8 cellular contexts compared by ENCODE assay signal in the genomic region with DNA sequence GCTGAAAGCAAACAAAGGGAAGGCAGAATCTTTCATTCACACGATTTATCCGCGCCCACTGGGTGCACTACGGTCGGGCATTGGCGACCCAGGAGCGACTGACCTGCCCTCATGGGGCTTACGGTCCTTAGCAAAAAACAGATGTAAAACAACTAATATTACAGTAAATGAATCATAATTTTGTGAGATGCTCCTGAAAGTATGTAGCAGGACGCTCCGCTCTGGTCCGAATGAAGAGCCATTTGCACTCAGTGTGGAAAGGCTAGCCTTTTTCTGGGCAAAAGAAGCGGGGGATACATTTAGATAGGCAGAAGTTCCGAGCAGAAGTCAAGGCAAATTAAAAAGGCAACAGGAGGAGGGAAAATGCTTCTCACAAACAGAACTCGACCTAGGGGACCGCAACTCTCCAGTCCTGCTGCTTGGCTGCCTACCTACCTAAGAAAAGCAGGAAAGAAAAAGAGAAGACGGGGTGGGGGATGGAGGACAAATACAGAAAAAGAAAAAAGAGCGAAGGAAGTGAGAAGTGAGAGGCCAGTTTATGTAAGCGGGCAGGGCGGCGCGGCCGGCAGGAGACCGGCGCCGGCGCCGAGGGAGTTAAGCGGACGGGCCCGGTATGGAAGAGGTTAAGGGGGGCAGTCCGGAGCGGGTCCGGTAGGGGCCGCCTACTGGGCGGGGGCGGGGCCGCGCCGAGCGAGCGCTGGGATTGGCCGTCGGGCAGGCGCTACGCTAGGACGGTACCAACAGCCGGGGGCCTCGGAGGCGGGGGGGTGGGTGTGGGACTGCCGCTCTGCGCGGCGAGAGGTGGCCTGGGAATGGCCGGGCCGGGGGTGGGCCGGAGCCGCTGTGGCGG. TPM values are rescaled to one million over a fixed set of nuclear protein-coding genes. Genes with fewer than 3 reads are reported as not detected.
DNase-seq lines count a peak whose midpoint lies in the region; ATAC-seq, FAIRE-seq and TF ChIP-seq lines count a peak whose summit lies in the region.

A gene with protein sequence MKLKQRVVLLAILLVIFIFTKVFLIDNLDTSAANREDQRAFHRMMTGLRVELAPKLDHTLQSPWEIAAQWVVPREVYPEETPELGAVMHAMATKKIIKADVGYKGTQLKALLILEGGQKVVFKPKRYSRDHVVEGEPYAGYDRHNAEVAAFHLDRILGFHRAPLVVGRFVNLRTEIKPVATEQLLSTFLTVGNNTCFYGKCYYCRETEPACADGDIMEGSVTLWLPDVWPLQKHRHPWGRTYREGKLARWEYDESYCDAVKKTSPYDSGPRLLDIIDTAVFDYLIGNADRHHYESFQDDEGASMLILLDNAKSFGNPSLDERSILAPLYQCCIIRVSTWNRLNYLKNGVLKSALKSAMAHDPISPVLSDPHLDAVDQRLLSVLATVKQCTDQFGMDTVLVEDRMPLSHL (plus strand): TSS at position 770 of the 850 bp plus-strand sequence. CDS start 17,954 bp downstream, outside the sequence.

- peaks cover 26% of the 10 kb centered on the region for H3F3A ChIP-seq in DOHH2 (ENCODE audit: control insufficient read depth, insufficient read depth)

- H3K27ac Mint-ChIP-seq in natural killer cell: peak within 1 kb of the TSS; percentile 84 to 95
- peak within 1 kb of the TSS; percentile 92 for H3K27ac Mint-ChIP-seq in stimulated activated naive B cell treated with anti-CD40 and anti-IgM and Interleukin-4, amounts not matched to agents 10 μg/mL and 1 μg/mL and 100 μg/mL, for 72 hours

- peaks cover 43 to 44% of the 10 kb centered on the region in 2 donors for H3K4me1 Mint-ChIP-seq in natural killer cell
- H3K4me1 Mint-ChIP-seq in stimulated activated naive B cell treated with anti-CD40 and anti-IgM and Interleukin-4, amounts not matched to agents 10 μg/mL and 1 μg/mL and 100 μg/mL, for 72 hours: peaks cover 28 to 38% of the 10 kb centered on the region in 2 donors

- intact Hi-C loops in natural killer cell (cut with micrococcal nuclease): loop anchor here (1.0 to 5.0 kb wide), 4 partner anchors 57 to 857 kb away; partner anchors contain the start of genes AXDND1, SOAT1, TOR1AIP1 and TOR3A

- H3K4me3 ChIP-seq in DOHH2 (ENCODE audit: low read length): peak within 1 kb of the TSS; percentile 95

- H3K27me3 Mint-ChIP-seq in natural killer cell (ENCODE audit: low read depth in 2 of 2): peaks cover 5 to 12% of the 10 kb centered on the region in 2 donors
- H3K27me3 Mint-ChIP-seq in stimulated activated naive B cell treated with anti-CD40 and anti-IgM and Interleukin-4, amounts not matched to agents 10 μg/mL and 1 μg/mL and 100 μg/mL, for 72 hours: no peaks in the 10 kb centered on the region

- H3K9me3 Mint-ChIP-seq in natural killer cell: no peaks in the 10 kb centered on the region
- no peaks in the 10 kb centered on the region for H3K9me3 Mint-ChIP-seq in stimulated activated naive B cell treated with anti-CD40 and anti-IgM and Interleukin-4, amounts not matched to agents 10 μg/mL and 1 μg/mL and 100 μg/mL, for 72 hours

- ATAC-seq in natural killer cell: peak; percentile 86 to 96 (median 89)
- ATAC-seq in stimulated activated naive B cell treated with anti-CD40 and anti-IgM and Interleukin-4, amounts not matched to agents 10 μg/mL and 1 μg/mL and 100 μg/mL, for 72 hours (replicated peaks): peak; percentile 85 to 89

- DNase-seq in H54 (ENCODE audit: insufficient read length, low spot score) (peak; percentile 94), LoVo (ENCODE audit: low spot score) (peak; percentile 93), SHP77 treated with DMSO at 0.1 percent for 48 hours (lab: John Stamatoyannopoulos, UW) (peak; percentile 66), fibroblast of peridontal ligament (ENCODE audit: extremely low read depth) (peak; percentile 84), natural killer cell (peak; percentile 90)
- DNase-seq in activated effector memory CD4-positive, alpha-beta T cell treated with Interleukin-2 at 50 U/mL for 16 hours: peak; percentile 90
- peak; percentile 89 for DNase-seq in stimulated activated naive B cell treated with anti-CD40 and anti-IgM and Interleukin-4, amounts not matched to agents 10 μg/mL and 1 μg/mL and 100 μg/mL, for 72 hours

- peak within 1 kb of the TSS; percentile 91 for H3K27ac ChIP-seq in DOHH2 (ENCODE audit: low read depth, low read length)

- H3K4me3 Mint-ChIP-seq in natural killer cell: peak within 1 kb of the TSS; percentile 93
- H3K4me3 Mint-ChIP-seq in stimulated activated naive B cell treated with anti-CD40 and anti-IgM and Interleukin-4, amounts not matched to agents 10 μg/mL and 1 μg/mL and 100 μg/mL, for 72 hours: peak within 1 kb of the TSS; percentile 91

- FAIRE-seq in H54 (lab: Jason Lieb, UNC): no peak

- no peak for TF ChIP-seq CTCF in DOHH2 (IDR thresholded peaks at IDR 0.05; ENCODE audit: low read depth, low read length, poor library complexity, severe bottlenecking)
- no peak for TF ChIP-seq CTCF in natural killer cell (IDR thresholded peaks at IDR 0.05)

- H3K79me2 ChIP-seq in DOHH2 (ENCODE audit: control insufficient read depth, low read length): peaks cover 39% of the 10 kb centered on the region

- H3K36me3 ChIP-seq in DOHH2 (ENCODE audit: control insufficient read depth, low read length): no peaks in the 10 kb centered on the region; the same call in none of the 2 replicates

- TF ChIP-seq POLR2A in H54 (IDR thresholded peaks at IDR 0.05; ENCODE audit: low read depth, low read length): 0 out of 2 replicates have a peak, but pooled peaks have one; percentile 27

- H3K27me3 ChIP-seq in DOHH2 (ENCODE audit: control insufficient read depth, low read length): no peaks in the 10 kb centered on the region

- H3K9me2 ChIP-seq in DOHH2 (replicated peaks; ENCODE audit: control insufficient read depth, low read length): no peaks in the 10 kb centered on the region

- no peaks in the 10 kb centered on the region for H4K20me1 ChIP-seq in DOHH2 (ENCODE audit: control insufficient read depth, insufficient read depth, low read depth, low read length)

- H3K36me3 Mint-ChIP-seq in natural killer cell: no peaks in the 10 kb centered on the region
- H3K36me3 Mint-ChIP-seq in stimulated activated naive B cell treated with anti-CD40 and anti-IgM and Interleukin-4, amounts not matched to agents 10 μg/mL and 1 μg/mL and 100 μg/mL, for 72 hours: no peaks in the 10 kb centered on the region

- no peaks in the 10 kb centered on the region for H3K9me3 ChIP-seq in DOHH2 (ENCODE audit: control insufficient read depth, insufficient read depth, low read length)

- peaks cover 56% of the 10 kb centered on the region for H3K4me1 ChIP-seq in DOHH2 (ENCODE audit: control insufficient read depth, low read length)

- peak within 1 kb of the TSS; percentile 91 for H3K4me2 ChIP-seq in DOHH2 (ENCODE audit: low read length)

RNA-seq across cellular contexts. Expression of the gene that starts here (rescaled TPM):
- 10 to 100 TPM; 27.6 to 35.2 (median 29.0) TPM for total RNA-seq in natural killer cell

Comparison
In these comparisons a context has a peak if more than half of its experiments do, and no peak if none do; other contexts are left out.
1. Peak in every context shown above with its lines: DNase-seq, ATAC-seq, H3K4me3 ChIP-seq and H3K27ac ChIP-seq.